In genomic region chr18:39450958-39451357, GRCh38 we compare ENCODE assay signal across 35 cellular contexts.
"Had no signal": no experiment of that assay in that cellular context is flagged by ENCODE, and none has a peak within 500 bp of the region (broad histone marks: within the 10 kb centered on the region; RNA-seq: fewer than 3 reads in every experiment).

No MANE protein-coding gene starts in this region.

- H3K4me1 ChIP-seq: ascending aorta, breast epithelium had no signal

- H3K36me3 Mint-ChIP-seq: activated CD4-positive, alpha-beta memory T cell treated with anti-CD3 and anti-CD28 coated beads for 36 hours; activated naive CD8-positive, alpha-beta T cell; activated naive CD8-positive, alpha-beta T cell treated with anti-CD3 and anti-CD28 coated beads, Interleukin-2, amount 10 ng/mL, durations not matched to agents 7 days and 5 days had no signal

- H3K27me3 ChIP-seq: ascending aorta, brain microvascular endothelial cell, breast epithelium had no signal

- DNase-seq: activated B cell treated with CpG ODN at 0.5 μM for 24 hours; activated CD4-positive, alpha-beta memory T cell treated with anti-CD3 and anti-CD28 coated beads for 36 hours; activated CD4-positive, alpha-beta T cell treated with anti-CD3 and anti-CD28 coated beads for 4 hours; activated CD4-positive, alpha-beta T cell treated with anti-CD3 and anti-CD28 coated beads, Interleukin-2, amount 10 ng/mL, durations not matched to agents 24 days and 14 days; activated CD4-positive, alpha-beta T cell treated with anti-CD3 and anti-CD28 coated beads, Interleukin-2, amount 50 U/mL, for 1 hour; activated CD4-positive, alpha-beta T cell treated with anti-CD3 and anti-CD28 coated beads, Interleukin-2, amount 50 U/mL, for 4 hours; activated CD4-positive, CD25-positive, alpha-beta regulatory T cell treated with anti-CD3 and anti-CD28 coated beads, Interleukin-2, amount 50 U/mL, for 72 hours; activated CD8-positive, alpha-beta memory T cell treated with anti-CD3 and anti-CD28 coated beads, Interleukin-2, amount 50 U/mL, for 4 hours; activated CD8-positive, alpha-beta T cell treated with anti-CD3 and anti-CD28 coated beads for 36 hours; activated effector memory CD4-positive, alpha-beta T cell treated with anti-CD3 and anti-CD28 coated beads, Interleukin-2, amount 50 U/mL, for 16 hours; activated gamma-delta T cell treated with Interleukin-2 at 50 U/mL for 16 hours; activated naive CD4-positive, alpha-beta T cell; activated naive CD4-positive, alpha-beta T cell treated with anti-CD3 and anti-CD28 coated beads for 36 hours; activated naive CD4-positive, alpha-beta T cell treated with anti-CD3 and anti-CD28 coated beads, Interleukin-2, amount 50 U/mL, for 16 hours; activated naive CD8-positive, alpha-beta T cell treated with anti-CD3 and anti-CD28 coated beads, Interleukin-2, amount 10 ng/mL, durations not matched to agents 7 days and 5 days; activated naive CD8-positive, alpha-beta T cell treated with anti-CD3 and anti-CD28 coated beads, Interleukin-2, amount 50 U/mL, for 24 hours; activated T-cell treated with anti-CD3 and anti-CD28 coated beads for 4 hours; activated T-cell treated with anti-CD3 and anti-CD28 coated beads, Interleukin-2, amount 50 U/mL, for 1 hour; activated T-cell treated with anti-CD3 and anti-CD28 coated beads, Interleukin-2, amount 50 U/mL, for 4 hours; activated T-cell treated with anti-CD3 and anti-CD28 coated beads, Interleukin-2, amount 50 U/mL, for 72 hours; amygdala; anterior cingulate cortex; brain microvascular endothelial cell; central memory CD4-positive, alpha-beta T cell; T-helper 1 cell; T-helper 2 cell; T-helper 9 cell had no signal

- H3K9me3 ChIP-seq: ascending aorta, breast epithelium had no signal

- H3K4me1 Mint-ChIP-seq: activated B cell treated with CpG ODN at 0.5 μM for 24 hours; activated CD4-positive, alpha-beta T cell treated with anti-CD3 and anti-CD28 coated beads, Interleukin-2, amount 10 ng/mL, durations not matched to agents 24 days and 14 days; activated T-helper 17 cell treated with anti-CD3 and anti-CD28 coated beads, Interleukin-2, amount 50 U/mL, for 72 hours had no signal

- H3K27ac Mint-ChIP-seq: activated B cell treated with CpG ODN at 0.5 μM for 24 hours; activated CD4-positive, alpha-beta memory T cell treated with anti-CD3 and anti-CD28 coated beads for 36 hours; activated CD4-positive, alpha-beta T cell treated with anti-CD3 and anti-CD28 coated beads, Interleukin-2, amount 10 ng/mL, durations not matched to agents 24 days and 14 days; activated CD8-positive, alpha-beta T cell treated with anti-CD3 and anti-CD28 coated beads for 36 hours; activated naive CD4-positive, alpha-beta T cell treated with anti-CD3 and anti-CD28 coated beads for 36 hours; activated naive CD8-positive, alpha-beta T cell; activated naive CD8-positive, alpha-beta T cell treated with anti-CD3 and anti-CD28 coated beads, Interleukin-2, amount 10 ng/mL, durations not matched to agents 7 days and 5 days; activated naive CD8-positive, alpha-beta T cell treated with anti-CD3 and anti-CD28 coated beads, Interleukin-2, amount 50 U/mL, for 24 hours; activated T-cell treated with anti-CD3 and anti-CD28 coated beads, Interleukin-2, amount 50 U/mL, for 72 hours; activated T-helper 1 cell treated with anti-CD3 and anti-CD28 coated beads, Interleukin-12 subunit alpha, Interleukin-12 subunit beta, Interleukin-2, Interleukin-4 antibody, amounts not matched to agents 30 ng/mL and 10 ng/mL and 1 ng/mL, durations not matched to agents 14 hours and 24 hours and 36 hours; activated T-helper 17 cell treated with anti-CD3 and anti-CD28 coated beads, Interleukin-2, amount 50 U/mL, for 72 hours; T-helper 1 cell treated with Interleukin-12 subunit alpha and Interleukin-12 subunit beta and Interleukin-4 antibody, amounts not matched to agents 30 μg/mL and 1 μg/mL, for 36 hours; T-helper 2 cell treated with Interferon-gamma antibody and Interleukin-4, amounts not matched to agents 5 μg/mL and 100 μg/mL, for 36 hours had no signal

- H3K4me3 Mint-ChIP-seq: activated B cell treated with CpG ODN at 0.5 μM for 24 hours; activated CD4-positive, alpha-beta memory T cell treated with anti-CD3 and anti-CD28 coated beads for 36 hours; activated CD4-positive, alpha-beta T cell treated with anti-CD3 and anti-CD28 coated beads, Interleukin-2, amount 10 ng/mL, durations not matched to agents 24 days and 14 days; activated CD8-positive, alpha-beta T cell treated with anti-CD3 and anti-CD28 coated beads for 36 hours; activated naive CD4-positive, alpha-beta T cell treated with anti-CD3 and anti-CD28 coated beads for 36 hours; activated naive CD8-positive, alpha-beta T cell; activated naive CD8-positive, alpha-beta T cell treated with anti-CD3 and anti-CD28 coated beads, Interleukin-2, amount 10 ng/mL, durations not matched to agents 7 days and 5 days; activated naive CD8-positive, alpha-beta T cell treated with anti-CD3 and anti-CD28 coated beads, Interleukin-2, amount 50 U/mL, for 24 hours; activated T-cell treated with anti-CD3 and anti-CD28 coated beads, Interleukin-2, amount 50 U/mL, for 4 hours; activated T-cell treated with anti-CD3 and anti-CD28 coated beads, Interleukin-2, amount 50 U/mL, for 72 hours; activated T-helper 1 cell treated with anti-CD3 and anti-CD28 coated beads, Interleukin-12 subunit alpha, Interleukin-12 subunit beta, Interleukin-2, Interleukin-4 antibody, amounts not matched to agents 30 ng/mL and 10 ng/mL and 1 ng/mL, durations not matched to agents 14 hours and 24 hours and 36 hours; activated T-helper 17 cell treated with anti-CD3 and anti-CD28 coated beads, Interleukin-2, amount 50 U/mL, for 72 hours; T-helper 1 cell treated with Interleukin-12 subunit alpha and Interleukin-12 subunit beta and Interleukin-4 antibody, amounts not matched to agents 30 μg/mL and 1 μg/mL, for 36 hours; T-helper 2 cell treated with Interferon-gamma antibody and Interleukin-4, amounts not matched to agents 5 μg/mL and 100 μg/mL, for 36 hours had no signal

- H3K27me3 Mint-ChIP-seq: activated B cell treated with CpG ODN at 0.5 μM for 24 hours; activated CD4-positive, alpha-beta memory T cell treated with anti-CD3 and anti-CD28 coated beads for 36 hours; activated CD4-positive, alpha-beta T cell treated with anti-CD3 and anti-CD28 coated beads, Interleukin-2, amount 10 ng/mL, durations not matched to agents 24 days and 14 days; activated CD8-positive, alpha-beta T cell treated with anti-CD3 and anti-CD28 coated beads for 36 hours; activated naive CD8-positive, alpha-beta T cell; activated naive CD8-positive, alpha-beta T cell treated with anti-CD3 and anti-CD28 coated beads, Interleukin-2, amount 10 ng/mL, durations not matched to agents 7 days and 5 days; activated naive CD8-positive, alpha-beta T cell treated with anti-CD3 and anti-CD28 coated beads, Interleukin-2, amount 50 U/mL, for 24 hours; activated T-helper 17 cell treated with anti-CD3 and anti-CD28 coated beads, Interleukin-2, amount 50 U/mL, for 72 hours had no signal

- ATAC-seq: activated CD8-positive, alpha-beta T cell treated with anti-CD3 and anti-CD28 coated beads for 36 hours; activated naive CD8-positive, alpha-beta T cell treated with anti-CD3 and anti-CD28 coated beads, Interleukin-2, amount 50 U/mL, for 24 hours; activated T-cell treated with anti-CD3 and anti-CD28 coated beads, Interleukin-2, amount 50 U/mL, for 4 hours; activated T-cell treated with anti-CD3 and anti-CD28 coated beads, Interleukin-2, amount 50 U/mL, for 72 hours; activated T-helper 17 cell treated with anti-CD3 and anti-CD28 coated beads, Interleukin-2, amount 50 U/mL, for 72 hours had no signal

- H3K9me3 Mint-ChIP-seq: activated CD4-positive, alpha-beta T cell treated with anti-CD3 and anti-CD28 coated beads, Interleukin-2, amount 10 ng/mL, durations not matched to agents 24 days and 14 days; activated T-cell treated with anti-CD3 and anti-CD28 coated beads, Interleukin-2, amount 50 U/mL, for 4 hours had no signal

- H3K4me3 ChIP-seq: ascending aorta, breast epithelium had no signal

- H3K27ac ChIP-seq: ascending aorta, brain microvascular endothelial cell, breast epithelium, VCaP had no signal

- H3K36me3 ChIP-seq: ascending aorta, brain microvascular endothelial cell, breast epithelium had no signal
